ENCODE assay signal across 14 cellular contexts in genomic region chr6:32815996-32816395, GRCh38. TPM values are rescaled to one million over a fixed set of nuclear protein-coding genes. Genes with fewer than 3 reads are reported as not detected.
DNase-seq lines count a peak whose midpoint lies in the region; ATAC-seq and TF ChIP-seq lines count a peak whose summit lies in the region.
"Had no signal": no experiment of that assay in that cellular context is flagged by ENCODE, and none has a peak within 500 bp of the region (broad histone marks: within the 10 kb centered on the region; RNA-seq: fewer than 3 reads in every experiment).

No MANE protein-coding gene starts in this region.

- no peaks in the 10 kb centered on the region for H3K9me3 ChIP-seq in mucosa of descending colon
- H3K9me3 ChIP-seq: ascending aorta had no signal

- peak overlapping the region; percentile 93 to 99 (median 98) for H3K4me3 Mint-ChIP-seq in IgD-negative memory B cell

- no peaks in the 10 kb centered on the region for H3K4me1 ChIP-seq in mucosa of descending colon (ENCODE audit: low read depth)
- H3K4me1 ChIP-seq: ascending aorta had no signal

- H3K36me3 ChIP-seq in mucosa of descending colon (ENCODE audit: low read depth), result no peaks in the 10 kb centered on the region
- H3K36me3 ChIP-seq: ascending aorta had no signal

- TF ChIP-seq CTCF in mucosa of descending colon (IDR thresholded peaks at IDR 0.05), result no peak

- no peak for DNase-seq in mucosa of descending colon
- DNase-seq in EL, result no peak
- no peak for DNase-seq in dedifferentiated amniotic fluid mesenchymal stem cell (ENCODE audit: extremely low spot score)
- no peak for DNase-seq in GDM1 (lab: John Stamatoyannopoulos, UW)
- DNase-seq: GF-D8, IMR-90, left colon, NCI-H2081 treated with DMSO at 0.1 percent for 48 hours had no signal

- no peaks in the 10 kb centered on the region for H3K9me3 Mint-ChIP-seq in IgD-negative memory B cell
- H3K9me3 Mint-ChIP-seq: CD14-positive monocyte had no signal

- H3K27ac Mint-ChIP-seq in IgD-negative memory B cell, result peak overlapping the region; percentile 83 to 98 (median 90)

- no peak overlapping the region for H3K4me3 ChIP-seq in mucosa of descending colon
- H3K4me3 ChIP-seq: ascending aorta had no signal

- intact Hi-C loops in mucosa of descending colon (cut with DNase I, micrococcal nuclease), result no loop called here

- ATAC-seq in GM18502 (IDR thresholded peaks at IDR 0.05; ENCODE audit: poor library complexity, unreplicated experiment) (peak; percentile 66), GM21447 (IDR thresholded peaks at IDR 0.05; ENCODE audit: unreplicated experiment) (peak; percentile 68), mucosa of descending colon (peak; percentile 45), HG02970 (IDR thresholded peaks at IDR 0.05; ENCODE audit: low FRiP score, unreplicated experiment) (no peak)

- peaks cover 49 to 62% (median 50%) of the 10 kb centered on the region in 3 donors for H3K4me1 Mint-ChIP-seq in IgD-negative memory B cell

- no peaks in the 10 kb centered on the region for H3K27me3 Mint-ChIP-seq in IgD-negative memory B cell

- peaks cover 11% of the 10 kb centered on the region for H3K36me3 Mint-ChIP-seq in IgD-negative memory B cell

RNA-seq across cellular contexts. Expression of gene HLA-DOB, which starts 0.8 kb away (rescaled TPM):
- polyA plus RNA-seq in IgD-negative memory B cell, result 368 TPM
- under 1 TPM in 2 of 3 donors, not detected in 1; 0.38 to 0.87 TPM for total RNA-seq in mucosa of descending colon
- total RNA-seq: ascending aorta had no signal

RNA-seq across cellular contexts. Expression of gene TAP2, which starts 22.5 kb away (rescaled TPM):
- 26.8 TPM for polyA plus RNA-seq in IgD-negative memory B cell
- total RNA-seq in mucosa of descending colon, result 100 to 1,000 TPM in 1 of 3 donors, 10 to 100 TPM in 2; 47.4 to 179 (median 52.7) TPM

RNA-seq across cellular contexts. Expression of gene PSMB8, which starts 27.9 kb away (rescaled TPM):
- polyA plus RNA-seq in IgD-negative memory B cell, result 366 TPM
- total RNA-seq in mucosa of descending colon, result 100 to 1,000 TPM in 2 of 3 donors, 10 to 100 TPM in 1; 94.7 to 199 (median 117) TPM

RNA-seq across cellular contexts. Expression of gene TAP1, which starts 37.5 kb away (rescaled TPM):
- 219 TPM for polyA plus RNA-seq in IgD-negative memory B cell
- total RNA-seq in mucosa of descending colon, result 100 to 1,000 TPM in 1 of 3 donors, 10 to 100 TPM in 2; 69.5 to 131 (median 91.3) TPM

RNA-seq across cellular contexts. Expression of gene PSMB9, which starts 38.0 kb away (rescaled TPM):
- polyA plus RNA-seq in IgD-negative memory B cell, result 695 TPM
- total RNA-seq in mucosa of descending colon, result 100 to 1,000 TPM in 1 of 3 donors, 10 to 100 TPM in 2; 37.4 to 108 (median 39.0) TPM
